Comparison of ENCODE assay signal across 24 cellular contexts in the genomic region with DNA sequence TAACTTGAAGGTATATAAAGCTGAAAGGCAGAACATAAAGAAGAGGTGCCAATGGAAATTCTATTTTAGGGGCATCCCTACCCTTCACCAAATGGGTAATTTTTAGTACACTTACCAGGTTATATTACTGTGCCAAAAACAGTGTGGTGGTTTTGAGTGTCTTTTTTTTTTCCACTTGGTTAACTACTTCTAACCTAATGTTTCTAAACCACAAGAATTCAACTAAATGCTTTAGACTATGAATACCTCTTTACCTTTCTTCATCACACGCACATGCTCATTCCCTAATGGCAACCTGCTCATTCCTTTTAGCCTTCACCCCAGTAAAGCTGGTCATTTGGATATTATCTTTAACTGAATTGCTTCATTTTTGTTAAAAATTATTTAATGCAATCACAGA.
DNase-seq lines count a peak whose midpoint lies in the region; ATAC-seq and TF ChIP-seq lines count a peak whose summit lies in the region.
"Had no signal": no experiment of that assay in that cellular context is flagged by ENCODE, and none has a peak within 500 bp of the region (broad histone marks: within the 10 kb centered on the region; RNA-seq: fewer than 3 reads in every experiment).

No MANE protein-coding gene starts in this region.

- ATAC-seq in stimulated activated naive CD8-positive, alpha-beta T cell treated with anti-CD3 and anti-CD28 coated beads, Interleukin-15, amount 100 ng/mL, for 72 hours = no peak
- ATAC-seq: CD8-positive, alpha-beta T cell; HepG2; K562; SK-N-SH treated with all-trans-retinoic acid at 6 μM for 48 hours had no signal

- H3K4me3 Mint-ChIP-seq in stimulated activated naive CD8-positive, alpha-beta T cell treated with anti-CD3 and anti-CD28 coated beads, Interleukin-15, Interleukin-2, amounts not matched to agents 100 ng/mL and 50 ng/mL, for 24 hours = no peak overlapping the region
- H3K4me3 Mint-ChIP-seq in stimulated activated naive CD8-positive, alpha-beta T cell treated with anti-CD3 and anti-CD28 coated beads, Interleukin-15, amount 100 ng/mL, for 72 hours = no peak overlapping the region
- H3K4me3 Mint-ChIP-seq: CD8-positive, alpha-beta T cell had no signal

- intact Hi-C loops in ascending aorta (cut with DNase I) = loop anchor here (5.0 kb wide), 2 partner anchors 89 to 144 kb away; no protein-coding TSS in a partner anchor

- no peaks in the 10 kb centered on the region for H3K27me3 Mint-ChIP-seq in stimulated activated naive CD8-positive, alpha-beta T cell treated with anti-CD3 and anti-CD28 coated beads, Interleukin-15, Interleukin-2, amounts not matched to agents 100 ng/mL and 50 ng/mL, for 24 hours
- no peaks in the 10 kb centered on the region for H3K27me3 Mint-ChIP-seq in stimulated activated naive CD8-positive, alpha-beta T cell treated with anti-CD3 and anti-CD28 coated beads, Interleukin-15, amount 100 ng/mL, for 72 hours

- no peaks in the 10 kb centered on the region for H3K36me3 Mint-ChIP-seq in stimulated activated naive CD8-positive, alpha-beta T cell treated with anti-CD3 and anti-CD28 coated beads, Interleukin-15, Interleukin-2, amounts not matched to agents 100 ng/mL and 50 ng/mL, for 24 hours (ENCODE audit: low read depth)
- H3K36me3 Mint-ChIP-seq: CD8-positive, alpha-beta T cell had no signal

- peaks cover 3% of the 10 kb centered on the region for H3K9me3 Mint-ChIP-seq in stimulated activated naive CD8-positive, alpha-beta T cell treated with anti-CD3 and anti-CD28 coated beads, Interleukin-15, Interleukin-2, amounts not matched to agents 100 ng/mL and 50 ng/mL, for 24 hours
- H3K9me3 Mint-ChIP-seq in stimulated activated naive CD8-positive, alpha-beta T cell treated with anti-CD3 and anti-CD28 coated beads, Interleukin-15, amount 100 ng/mL, for 72 hours = no peaks in the 10 kb centered on the region
- H3K9me3 Mint-ChIP-seq: CD8-positive, alpha-beta T cell had no signal

- H3K9me3 ChIP-seq in ascending aorta = no peaks in the 10 kb centered on the region

- in situ Hi-C loops in astrocyte of the cerebellum (cut with HindIII; ENCODE audit: low sequenced_read_pairs) = no loop called here

- peaks cover 0 to 15% of the 10 kb centered on the region in 2 donors for H3K4me1 ChIP-seq in ascending aorta

- no peaks in the 10 kb centered on the region for H3K36me3 ChIP-seq in ascending aorta

- H3K4me1 Mint-ChIP-seq in stimulated activated naive CD8-positive, alpha-beta T cell treated with anti-CD3 and anti-CD28 coated beads, Interleukin-15, Interleukin-2, amounts not matched to agents 100 ng/mL and 50 ng/mL, for 24 hours (ENCODE audit: low read depth) = peaks cover 64% of the 10 kb centered on the region
- H3K4me1 Mint-ChIP-seq in stimulated activated naive CD8-positive, alpha-beta T cell treated with anti-CD3 and anti-CD28 coated beads, Interleukin-15, amount 100 ng/mL, for 72 hours = peaks cover 76% of the 10 kb centered on the region

- H3K27ac ChIP-seq in coronary artery = no peak overlapping the region
- H3K27ac ChIP-seq in ascending aorta = no peak overlapping the region
- H3K27ac ChIP-seq: HL-60, PC-9 had no signal

- H3K27ac Mint-ChIP-seq in stimulated activated naive CD8-positive, alpha-beta T cell treated with anti-CD3 and anti-CD28 coated beads, Interleukin-15, Interleukin-2, amounts not matched to agents 100 ng/mL and 50 ng/mL, for 24 hours = peak overlapping the region; percentile 76
- H3K27ac Mint-ChIP-seq in stimulated activated naive CD8-positive, alpha-beta T cell treated with anti-CD3 and anti-CD28 coated beads, Interleukin-15, amount 100 ng/mL, for 72 hours = peak overlapping the region in 1 of 2 donors; percentile 31
- H3K27ac Mint-ChIP-seq: CD8-positive, alpha-beta T cell had no signal

- DNase-seq in stimulated activated naive CD8-positive, alpha-beta T cell treated with anti-CD3 and anti-CD28 coated beads, Interleukin-15, amount 100 ng/mL, for 72 hours = no peak
- DNase-seq in astrocyte of the cerebellum (ENCODE audit: low read depth) (peak; percentile 19), kidney glomerular epithelial cell (lab: John Stamatoyannopoulos, UW) (peak; percentile 70), coronary artery (ENCODE audit: low spot score) (no peak), ascending aorta (ENCODE audit: low spot score in 2 of 2) (no peak), NCI-H1048 (lab: John Stamatoyannopoulos, UW) (no peak), ureter (ENCODE audit: low spot score) (no peak)
- DNase-seq: AML-193; C1 segment of cervical spinal cord; CD8-positive, alpha-beta T cell; DMS53; H7; NCI-H1105; NCI-H146; NCI-H2029; NCI-H2227 treated with DMSO at 0.1 percent for 48 hours; NCI-H510A; NCI-H748 treated with DMSO at 0.1 percent for 48 hours; PC-9 had no signal

- TF ChIP-seq CTCF in astrocyte of the cerebellum (IDR thresholded peaks at IDR 0.05; ENCODE audit: low read depth, low read length, missing control alignments) (no peak), coronary artery (IDR thresholded peaks at IDR 0.05) (no peak), ascending aorta (IDR thresholded peaks at IDR 0.05) (no peak)

- H3K4me3 ChIP-seq in astrocyte of the cerebellum (ENCODE audit: low read depth, low read length) (no peak overlapping the region), coronary artery (no peak overlapping the region), ascending aorta (no peak overlapping the region)
- H3K4me3 ChIP-seq: K562, PC-9 had no signal

- H3K27me3 ChIP-seq in ascending aorta = no peaks in the 10 kb centered on the region

Comparison
In these comparisons a context has a peak if more than half of its experiments do, and no peak if none do; other contexts are left out.
1. DNase-seq: peak in astrocyte of the cerebellum (single experiment) and kidney glomerular epithelial cell (single experiment); none in stimulated activated naive CD8-positive, alpha-beta T cell treated with anti-CD3 and anti-CD28 coated beads, Interleukin-15, amount 100 ng/mL, for 72 hours (0 of 2), coronary artery (single experiment), ascending aorta (0 of 2), NCI-H1048 (single experiment) and ureter (single experiment).